In the genomic region with DNA sequence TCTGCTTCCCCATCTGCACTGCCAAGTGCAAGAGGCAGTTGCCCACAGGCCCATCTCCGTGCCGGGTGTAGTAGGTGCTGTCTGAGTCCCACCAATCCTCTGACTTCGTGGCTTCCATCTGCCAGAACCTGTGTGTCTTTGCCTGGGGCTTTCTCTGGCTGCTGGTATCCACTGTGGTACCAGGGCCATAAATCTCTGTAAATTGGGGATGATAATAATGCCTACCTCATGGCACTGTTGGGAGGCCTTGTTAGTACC, we compare ENCODE assay signal across 1 cellular context.
TF ChIP-seq lines count a peak whose summit lies in the region.

No MANE protein-coding gene starts in this region.

TF ChIP-seq in HCT116, 20 proteins besides CTCF, POLR2A, EP300 and RAD21:
- no peak for TF ChIP-seq CEBPB (IDR thresholded peaks at IDR 0.05; ENCODE audit: low read depth)
- TF ChIP-seq FOSL1 (IDR thresholded peaks at IDR 0.05; ENCODE audit: low read depth), result no peak
- TF ChIP-seq, protein P1, sequence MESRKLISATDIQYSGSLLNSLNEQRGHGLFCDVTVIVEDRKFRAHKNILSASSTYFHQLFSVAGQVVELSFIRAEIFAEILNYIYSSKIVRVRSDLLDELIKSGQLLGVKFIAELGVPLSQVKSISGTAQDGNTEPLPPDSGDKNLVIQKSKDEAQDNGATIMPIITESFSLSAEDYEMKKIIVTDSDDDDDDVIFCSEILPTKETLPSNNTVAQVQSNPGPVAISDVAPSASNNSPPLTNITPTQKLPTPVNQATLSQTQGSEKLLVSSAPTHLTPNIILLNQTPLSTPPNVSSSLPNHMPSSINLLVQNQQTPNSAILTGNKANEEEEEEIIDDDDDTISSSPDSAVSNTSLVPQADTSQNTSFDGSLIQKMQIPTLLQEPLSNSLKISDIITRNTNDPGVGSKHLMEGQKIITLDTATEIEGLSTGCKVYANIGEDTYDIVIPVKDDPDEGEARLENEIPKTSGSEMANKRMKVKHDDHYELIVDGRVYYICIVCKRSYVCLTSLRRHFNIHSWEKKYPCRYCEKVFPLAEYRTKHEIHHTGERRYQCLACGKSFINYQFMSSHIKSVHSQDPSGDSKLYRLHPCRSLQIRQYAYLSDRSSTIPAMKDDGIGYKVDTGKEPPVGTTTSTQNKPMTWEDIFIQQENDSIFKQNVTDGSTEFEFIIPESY (IDR thresholded peaks at IDR 0.05; ENCODE audit: extremely low read depth, insufficient replicate concordance, low read length), result no peak
- TF ChIP-seq, protein P2, sequence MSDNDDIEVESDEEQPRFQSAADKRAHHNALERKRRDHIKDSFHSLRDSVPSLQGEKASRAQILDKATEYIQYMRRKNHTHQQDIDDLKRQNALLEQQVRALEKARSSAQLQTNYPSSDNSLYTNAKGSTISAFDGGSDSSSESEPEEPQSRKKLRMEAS (IDR thresholded peaks at IDR 0.05), result no peak
- TF ChIP-seq SRF (IDR thresholded peaks at IDR 0.05; ENCODE audit: low read depth), result no peak
- TF ChIP-seq YY1 (IDR thresholded peaks at IDR 0.05; ENCODE audit: extremely low read depth, insufficient replicate concordance, low read depth, low read length), result no peak
- no peak for TF ChIP-seq ELF1 (IDR thresholded peaks at IDR 0.05; ENCODE audit: borderline replicate concordance, low read depth)
- no peak for TF ChIP-seq JUND (IDR thresholded peaks at IDR 0.05)
